1 cellular context compared by ENCODE assay signal in genomic region chr3:65785065-65785645, GRCh38.
TF ChIP-seq lines count a peak whose summit lies in the region.

No MANE protein-coding gene starts in this region.

TF ChIP-seq in GM23338, 12 proteins besides CTCF, POLR2A, EP300 and RAD21 (continued from another document):
- no peak for TF ChIP-seq NANOG (IDR thresholded peaks at IDR 0.05; ENCODE audit: borderline replicate concordance)
